10 cellular contexts compared by ENCODE assay signal in genomic region chr1:54490361-54491248, GRCh38. TPM values are rescaled to one million over a fixed set of nuclear protein-coding genes. Genes with fewer than 3 reads are reported as not detected.
DNase-seq lines count a peak whose midpoint lies in the region; ATAC-seq and TF ChIP-seq lines count a peak whose summit lies in the region.
"Had no signal": no experiment of that assay in that cellular context is flagged by ENCODE, and none has a peak within 500 bp of the region (broad histone marks: within the 10 kb centered on the region; RNA-seq: fewer than 3 reads in every experiment).

No MANE protein-coding gene starts in this region.

- TF ChIP-seq CTCF in CD14-positive monocyte (IDR thresholded peaks at IDR 0.05) (no peak), mesothelial cell of epicardium (IDR thresholded peaks at IDR 0.05; ENCODE audit: unreplicated experiment) (no peak)

- no peak for DNase-seq in CD14-positive monocyte (ENCODE audit: low spot score)
- peak; percentile 5 for DNase-seq in H4 (ENCODE audit: low spot score)
- no peak for DNase-seq in activated T-helper 1 cell treated with anti-CD3 and anti-CD28 coated beads, Interleukin-12 subunit alpha, Interleukin-12 subunit beta, Interleukin-2, Interleukin-4 antibody, amounts not matched to agents 30 ng/mL and 10 ng/mL and 1 ng/mL, durations not matched to agents 14 hours and 24 hours and 36 hours (ENCODE audit: low spot score)
- no peak for DNase-seq in mesothelial cell of epicardium (ENCODE audit: low spot score in 2 of 2, unreplicated experiment in 2 of 2)
- no peak for DNase-seq in SW 1271 (lab: John Stamatoyannopoulos, UW)
- DNase-seq in stimulated activated CD4-positive, alpha-beta T cell treated with anti-CD3 and anti-CD28 coated beads, Interleukin-12 subunit alpha, Interleukin-12 subunit beta, amount 100 ng/mL, for 4 hours: no peak
- DNase-seq: brain microvascular endothelial cell, posterior cingulate gyrus had no signal

- H3K36me3 Mint-ChIP-seq in CD14-positive monocyte: no peaks in the 10 kb centered on the region
- H3K36me3 Mint-ChIP-seq in activated T-helper 1 cell treated with anti-CD3 and anti-CD28 coated beads, Interleukin-12 subunit alpha, Interleukin-12 subunit beta, Interleukin-2, Interleukin-4 antibody, amounts not matched to agents 30 ng/mL and 10 ng/mL and 1 ng/mL, durations not matched to agents 14 hours and 24 hours and 36 hours (ENCODE audit: low read depth): peaks cover 2% of the 10 kb centered on the region
- no peaks in the 10 kb centered on the region for H3K36me3 Mint-ChIP-seq in mesothelial cell of epicardium

- H3K27ac Mint-ChIP-seq in CD14-positive monocyte: no peak overlapping the region
- no peak overlapping the region for H3K27ac Mint-ChIP-seq in activated T-helper 1 cell treated with anti-CD3 and anti-CD28 coated beads, Interleukin-12 subunit alpha, Interleukin-12 subunit beta, Interleukin-2, Interleukin-4 antibody, amounts not matched to agents 30 ng/mL and 10 ng/mL and 1 ng/mL, durations not matched to agents 14 hours and 24 hours and 36 hours
- peak overlapping the region; percentile 44 for H3K27ac Mint-ChIP-seq in mesothelial cell of epicardium

- H3K9me3 Mint-ChIP-seq in CD14-positive monocyte (peaks cover 0 to 9% (median 0%) of the 10 kb centered on the region in 7 donors), mesothelial cell of epicardium (no peaks in the 10 kb centered on the region)
- H3K9me3 Mint-ChIP-seq in activated T-helper 1 cell treated with anti-CD3 and anti-CD28 coated beads, Interleukin-12 subunit alpha, Interleukin-12 subunit beta, Interleukin-2, Interleukin-4 antibody, amounts not matched to agents 30 ng/mL and 10 ng/mL and 1 ng/mL, durations not matched to agents 14 hours and 24 hours and 36 hours: no peaks in the 10 kb centered on the region

- H3K4me3 Mint-ChIP-seq in CD14-positive monocyte (peak overlapping the region; percentile 20 to 53), mesothelial cell of epicardium (peak overlapping the region; percentile 13)
- H3K4me3 Mint-ChIP-seq in activated T-helper 1 cell treated with anti-CD3 and anti-CD28 coated beads, Interleukin-12 subunit alpha, Interleukin-12 subunit beta, Interleukin-2, Interleukin-4 antibody, amounts not matched to agents 30 ng/mL and 10 ng/mL and 1 ng/mL, durations not matched to agents 14 hours and 24 hours and 36 hours: peak overlapping the region; percentile 25

- ATAC-seq in HG02938 (IDR thresholded peaks at IDR 0.05; ENCODE audit: unreplicated experiment) (no peak), GM18519 (IDR thresholded peaks at IDR 0.05; ENCODE audit: low FRiP score, unreplicated experiment) (no peak)

- intact Hi-C loops in CD14-positive monocyte (cut with micrococcal nuclease): loop anchor here in 1 of 2 donors (10.0 kb wide), 1 partner anchor 306 kb away; no protein-coding TSS in a partner anchor
- intact Hi-C loops in activated T-helper 1 cell treated with anti-CD3 and anti-CD28 coated beads, Interleukin-12 subunit alpha, Interleukin-12 subunit beta, Interleukin-2, Interleukin-4 antibody, amounts not matched to agents 30 ng/mL and 10 ng/mL and 1 ng/mL, durations not matched to agents 14 hours and 24 hours and 36 hours (cut with micrococcal nuclease): no loop called here

- H3K27me3 Mint-ChIP-seq in CD14-positive monocyte (ENCODE audit: low read depth in 3 of 3) (peaks cover 26 to 27% (median 27%) of the 10 kb centered on the region in 3 donors), mesothelial cell of epicardium (ENCODE audit: low read depth) (no peaks in the 10 kb centered on the region)
- peaks cover 30% of the 10 kb centered on the region for H3K27me3 Mint-ChIP-seq in activated T-helper 1 cell treated with anti-CD3 and anti-CD28 coated beads, Interleukin-12 subunit alpha, Interleukin-12 subunit beta, Interleukin-2, Interleukin-4 antibody, amounts not matched to agents 30 ng/mL and 10 ng/mL and 1 ng/mL, durations not matched to agents 14 hours and 24 hours and 36 hours (ENCODE audit: insufficient read depth)

- H3K4me1 Mint-ChIP-seq in CD14-positive monocyte (peaks cover 31% of the 10 kb centered on the region), mesothelial cell of epicardium (peaks cover 35% of the 10 kb centered on the region)
- H3K4me1 Mint-ChIP-seq in activated T-helper 1 cell treated with anti-CD3 and anti-CD28 coated beads, Interleukin-12 subunit alpha, Interleukin-12 subunit beta, Interleukin-2, Interleukin-4 antibody, amounts not matched to agents 30 ng/mL and 10 ng/mL and 1 ng/mL, durations not matched to agents 14 hours and 24 hours and 36 hours (ENCODE audit: low read depth): peaks cover 29% of the 10 kb centered on the region

RNA-seq across cellular contexts. Expression of gene ACOT11, which starts 57.4 kb away (rescaled TPM):
- polyA plus RNA-seq in CD14-positive monocyte: under 1 TPM; 0.18 to 0.79 TPM
- total RNA-seq in H4 (2014; rRNA removed; shearing (Covaris generic)): 1.5 and 1.6 TPM in 2 replicates
- total RNA-seq in activated T-helper 1 cell treated with anti-CD3 and anti-CD28 coated beads, Interleukin-12 subunit alpha, Interleukin-12 subunit beta, Interleukin-2, Interleukin-4 antibody, amounts not matched to agents 30 ng/mL and 10 ng/mL and 1 ng/mL, durations not matched to agents 14 hours and 24 hours and 36 hours: 0.91 and 2.1 TPM in 2 replicates
- total RNA-seq in mesothelial cell of epicardium: 8.3 to 10.3 TPM (median 8.9 TPM) in 3 replicates
